Comparison of ENCODE assay signal across 9 cellular contexts in genomic region chr1:162663589-162664030, GRCh38. TPM values are rescaled to one million over a fixed set of nuclear protein-coding genes. Genes with fewer than 3 reads are reported as not detected.
DNase-seq lines count a peak whose midpoint lies in the region; ATAC-seq and TF ChIP-seq lines count a peak whose summit lies in the region.
"Had no signal": no experiment of that assay in that cellular context is flagged by ENCODE, and none has a peak within 500 bp of the region (broad histone marks: within the 10 kb centered on the region; RNA-seq: fewer than 3 reads in every experiment).

No MANE protein-coding gene starts in this region.

- H3K79me2 ChIP-seq in osteoblast (ENCODE audit: insufficient read depth, low read length): peaks cover 85% of the 10 kb centered on the region

- TF ChIP-seq CTCF in fibroblast of mammary gland (conservative IDR thresholded peaks at IDR 0.05; ENCODE audit: control insufficient read depth, insufficient read depth, low read depth, low read length) (no peak), osteoblast (IDR thresholded peaks at IDR 0.05; ENCODE audit: extremely low read depth, low read depth, low read length) (no peak)

- H2AFZ ChIP-seq in osteoblast (ENCODE audit: low read length): no peak overlapping the region

- H4K20me1 ChIP-seq in osteoblast (ENCODE audit: insufficient read depth, low read length): peaks cover 48% of the 10 kb centered on the region

- no peak overlapping the region for H3K4me3 ChIP-seq in fibroblast of mammary gland (ENCODE audit: control insufficient read depth, low read depth, low read length)
- H3K4me3 ChIP-seq in osteoblast (ENCODE audit: insufficient read depth, low read length): peak overlapping the region; percentile 40

- DNase-seq in ELF-1 (ENCODE audit: low read depth, low spot score) (peak; percentile 52), M059J (ENCODE audit: low read depth) (peak; percentile 84), fibroblast of mammary gland (ENCODE audit: low read depth) (peak; percentile 97), osteoblast (ENCODE audit: insufficient read length, low spot score, missing footprints) (peak; percentile 58), Kasumi-1 (lab: John Stamatoyannopoulos, UW) (no peak)
- DNase-seq in activated CD8-positive, alpha-beta memory T cell treated with anti-CD3 and anti-CD28 coated beads, Interleukin-2, amount 50 U/mL, for 4 hours: no peak
- DNase-seq: KBM-7 had no signal

- ATAC-seq in GM21367 (IDR thresholded peaks at IDR 0.05; ENCODE audit: unreplicated experiment) (no peak), GM18870 (IDR thresholded peaks at IDR 0.05; ENCODE audit: unreplicated experiment) (no peak)

- no peaks in the 10 kb centered on the region for H3K9me3 ChIP-seq in osteoblast (ENCODE audit: low read depth, low read length)

- H3K4me2 ChIP-seq in osteoblast (ENCODE audit: insufficient read depth, low read length): peak overlapping the region; percentile 62

- H3K36me3 ChIP-seq in osteoblast (ENCODE audit: insufficient read depth, low read length): peaks cover 20% of the 10 kb centered on the region

- H3K27ac ChIP-seq in osteoblast (ENCODE audit: low read depth, low read length): peak overlapping the region; percentile 71

- H3K4me1 ChIP-seq in osteoblast (ENCODE audit: insufficient read depth, low read length): peaks cover 38% of the 10 kb centered on the region

- no peaks in the 10 kb centered on the region for H3K27me3 ChIP-seq in osteoblast (ENCODE audit: insufficient read depth, low read length)

RNA-seq across cellular contexts. Expression of gene DDR2, which starts 31.3 kb away (rescaled TPM):
- 21.9 and 32.3 TPM in 2 replicates for total RNA-seq in M059J (2014; rRNA removed; shearing (Covaris generic))
- 363 and 384 TPM in 2 replicates for total RNA-seq in osteoblast

Comparison
In these comparisons a context has a peak if more than half of its experiments do, and no peak if none do; other contexts are left out.
1. DNase-seq: peak in ELF-1 (single experiment), M059J (single experiment), fibroblast of mammary gland (single experiment) and osteoblast (single experiment); none in Kasumi-1 (0 of 2) and activated CD8-positive, alpha-beta memory T cell treated with anti-CD3 and anti-CD28 coated beads, Interleukin-2, amount 50 U/mL, for 4 hours (single experiment).
2. RNA of gene DDR2, which starts 31.3 kb away (total RNA-seq): 363 to 384 TPM in osteoblast; 21.9 to 32.3 TPM in M059J; every median in the first group is over 10 times any median in the second.